In the genomic region with DNA sequence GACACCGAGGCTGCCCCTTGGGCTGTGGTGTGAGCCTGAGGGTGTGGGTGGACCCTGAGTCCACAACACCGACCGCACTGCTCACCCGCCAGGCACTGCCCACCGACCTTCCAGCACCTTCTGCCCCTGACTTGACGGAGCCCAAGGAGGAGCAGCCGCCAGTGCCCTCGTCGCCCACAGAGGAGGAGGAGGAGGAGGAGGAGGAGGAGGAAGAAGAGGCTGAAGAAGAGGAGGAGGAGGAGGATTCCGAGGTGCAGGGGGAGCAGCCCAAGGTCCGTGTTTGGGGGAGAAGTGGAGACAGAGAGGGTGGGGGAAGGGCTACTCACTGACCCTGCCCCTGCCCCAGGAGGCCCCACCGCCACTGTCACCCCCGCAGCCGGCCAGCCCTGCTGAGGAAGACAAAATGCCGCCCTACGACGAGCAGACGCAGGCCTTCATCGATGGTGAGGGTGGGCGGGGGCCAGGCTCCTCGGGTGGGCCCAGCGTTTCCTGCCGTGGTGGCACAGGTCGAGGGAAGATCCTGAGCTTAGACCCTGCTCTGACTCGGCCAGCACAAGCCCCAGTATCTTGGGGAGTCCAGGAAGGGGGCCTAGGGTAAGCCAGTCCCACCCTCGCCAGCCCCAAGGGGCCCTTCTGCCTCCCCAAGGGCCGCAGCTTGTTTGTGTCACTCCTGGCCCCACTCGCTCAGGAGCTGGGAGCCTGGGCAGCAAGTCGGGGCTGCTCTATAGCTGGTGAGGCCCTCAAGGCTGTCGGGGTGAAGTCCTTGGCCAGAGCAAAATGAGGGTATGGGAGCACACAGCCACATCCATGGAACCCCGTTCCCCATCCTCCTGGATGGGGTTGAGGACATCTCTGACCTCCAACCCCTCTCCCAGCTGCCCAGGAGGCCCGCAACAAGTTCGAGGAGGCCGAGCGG, we compare ENCODE assay signal across 16 cellular contexts. TPM values are rescaled to one million over a fixed set of nuclear protein-coding genes. Genes with fewer than 3 reads are reported as not detected.
DNase-seq lines count a peak whose midpoint lies in the region; ATAC-seq and TF ChIP-seq lines count a peak whose summit lies in the region.
"Had no signal": no experiment of that assay in that cellular context is flagged by ENCODE, and none has a peak within 500 bp of the region (broad histone marks: within the 10 kb centered on the region; RNA-seq: fewer than 3 reads in every experiment).

No MANE protein-coding gene starts in this region.

- no peak for ATAC-seq in stimulated activated naive B cell treated with anti-CD40 and anti-IgM and Interleukin-4, amounts not matched to agents 10 μg/mL and 1 μg/mL and 100 μg/mL, for 72 hours (replicated peaks)
- ATAC-seq in GM21717 (IDR thresholded peaks at IDR 0.05; ENCODE audit: unreplicated experiment), result no peak

- H3K27me3 ChIP-seq in dorsolateral prefrontal cortex, result no peaks in the 10 kb centered on the region
- H3K27me3 ChIP-seq: MG63 had no signal

- TF ChIP-seq CTCF in HEK293 (tag by site-specific recombination; IDR thresholded peaks at IDR 0.05) (no peak), dorsolateral prefrontal cortex (IDR thresholded peaks at IDR 0.05 in 54 of 56, conservative IDR thresholded peaks at IDR 0.05 in 2 of 56; ENCODE audit: low read depth in 1 of 56, partially characterized antibody in 56 of 56) (no peak), GM10248 (IDR thresholded peaks at IDR 0.05; ENCODE audit: control extremely low read depth, extremely low read depth, low read depth, missing control alignments) (no peak)

- no peaks in the 10 kb centered on the region for H3K27me3 Mint-ChIP-seq in stimulated activated naive B cell treated with anti-CD40 and anti-IgM and Interleukin-4, amounts not matched to agents 10 μg/mL and 1 μg/mL and 100 μg/mL, for 72 hours
- H3K27me3 Mint-ChIP-seq: B cell had no signal

- no peaks in the 10 kb centered on the region for H3K9me3 ChIP-seq in HEK293 (ENCODE audit: control insufficient read depth, insufficient read depth, low read depth, low read length)
- H3K9me3 ChIP-seq: A549, MG63 had no signal

- no peaks in the 10 kb centered on the region for H3K9me3 Mint-ChIP-seq in stimulated activated naive B cell treated with anti-CD40 and anti-IgM and Interleukin-4, amounts not matched to agents 10 μg/mL and 1 μg/mL and 100 μg/mL, for 72 hours
- H3K9me3 Mint-ChIP-seq: IgD-negative memory B cell had no signal

- H3K4me1 ChIP-seq in HEK293 (ENCODE audit: control insufficient read depth, insufficient read depth, low read length), result no peaks in the 10 kb centered on the region
- H3K4me1 ChIP-seq: A549 had no signal

- intact Hi-C loops in dorsolateral prefrontal cortex (cut with DNase I), result loop anchor here (2.0 to 10.0 kb wide), 5 partner anchors 33 to 313 kb away; partner anchors contain the start of genes ELAVL3 (in 2 of the 2) and EPOR (in 1 of the 2)

- CTCF ChIA-PET in HEK293 (lab: Yijun Ruan, JAX), result interaction anchor here (0.6 to 2.1 kb wide), 8 partner anchors 8 to 310 kb away, joined by 3 to 16 read pairs (median 5); no protein-coding TSS in a partner anchor
- CTCF ChIA-PET in GM10248 (lab: Yijun Ruan, JAX), result interaction anchor here (0.6 to 2.3 kb wide), 9 partner anchors 12 to 1321 kb away, joined by 3 to 16 read pairs (median 4); partner anchors contain the start of genes ODAD3, PRKCSH and SWSAP1

- peak overlapping the region; percentile 14 for H3K27ac Mint-ChIP-seq in stimulated activated naive B cell treated with anti-CD40 and anti-IgM and Interleukin-4, amounts not matched to agents 10 μg/mL and 1 μg/mL and 100 μg/mL, for 72 hours
- H3K27ac Mint-ChIP-seq: B cell, IgD-negative memory B cell had no signal

- peaks cover 28 to 54% of the 10 kb centered on the region in 2 donors for H3K36me3 Mint-ChIP-seq in stimulated activated naive B cell treated with anti-CD40 and anti-IgM and Interleukin-4, amounts not matched to agents 10 μg/mL and 1 μg/mL and 100 μg/mL, for 72 hours

- H3K4me3 Mint-ChIP-seq in stimulated activated naive B cell treated with anti-CD40 and anti-IgM and Interleukin-4, amounts not matched to agents 10 μg/mL and 1 μg/mL and 100 μg/mL, for 72 hours, result no peak overlapping the region
- H3K4me3 Mint-ChIP-seq: B cell, CD14-positive monocyte, IgD-negative memory B cell had no signal

- DNase-seq in D341Med (ENCODE audit: low spot score), result peak; percentile 38
- no peak for DNase-seq in dorsolateral prefrontal cortex
- no peak for DNase-seq in stimulated activated naive B cell treated with anti-CD40 and anti-IgM and Interleukin-4, amounts not matched to agents 10 μg/mL and 1 μg/mL and 100 μg/mL, for 72 hours
- no peak for DNase-seq in GM10248 (ENCODE audit: extremely low spot score)
- no peak for DNase-seq in kidney tubule cell (ENCODE audit: low spot score)
- DNase-seq: GDM1, NCI-H1694 treated with DMSO at 0.1 percent for 48 hours, NCI-H2081 treated with DMSO at 0.1 percent for 48 hours had no signal

- POLR2A ChIA-PET in HEK293 (lab: Yijun Ruan, JAX), result interaction anchor here (0.7 to 2.0 kb wide), 3 partner anchors 66 to 302 kb away, joined by 4 to 8 read pairs (median 6); no protein-coding TSS in a partner anchor
- POLR2A ChIA-PET in GM10248 (lab: Yijun Ruan, JAX), result no interaction called here

- H3K27ac ChIP-seq in HEK293 (ENCODE audit: extremely low read depth, low read depth, low read length) (no peak overlapping the region), dorsolateral prefrontal cortex (peak overlapping the region; percentile 7 to 100 (median 95))
- H3K27ac ChIP-seq: A549, GM23248 had no signal

- peaks cover 5 to 11% of the 10 kb centered on the region in 2 donors for H3K4me1 Mint-ChIP-seq in stimulated activated naive B cell treated with anti-CD40 and anti-IgM and Interleukin-4, amounts not matched to agents 10 μg/mL and 1 μg/mL and 100 μg/mL, for 72 hours
- H3K4me1 Mint-ChIP-seq: CD14-positive monocyte had no signal

- H3K4me3 ChIP-seq in HEK293 (ENCODE audit: low read depth, low read length) (no peak overlapping the region), dorsolateral prefrontal cortex (peak overlapping the region in 57 of 59 donors; percentile 15 to 72 (median 50))
- H3K4me3 ChIP-seq: A549, GM23248, MG63 had no signal

- peaks cover 21 to 72% of the 10 kb centered on the region in 2 experiments; a peak in 2 of 3 replicates for H3K36me3 ChIP-seq in HEK293 (ENCODE audit: control insufficient read depth in 2 of 2, insufficient read depth in 1 of 2, low read length in 2 of 2)

TF ChIP-seq in HEK293, 187 proteins besides CTCF, POLR2A, EP300 and RAD21:
- TF ChIP-seq ZNF404 (tag by site-specific recombination; IDR thresholded peaks at IDR 0.05), result no peak
- no peak for TF ChIP-seq KLF9 (tag by site-specific recombination; IDR thresholded peaks at IDR 0.05; ENCODE audit: low read depth)
- no peak for TF ChIP-seq YY2 (tag by site-specific recombination; IDR thresholded peaks at IDR 0.05)
- TF ChIP-seq ZNF610 (tag by site-specific recombination; IDR thresholded peaks at IDR 0.05; ENCODE audit: borderline replicate concordance), result no peak
- TF ChIP-seq, protein P1, sequence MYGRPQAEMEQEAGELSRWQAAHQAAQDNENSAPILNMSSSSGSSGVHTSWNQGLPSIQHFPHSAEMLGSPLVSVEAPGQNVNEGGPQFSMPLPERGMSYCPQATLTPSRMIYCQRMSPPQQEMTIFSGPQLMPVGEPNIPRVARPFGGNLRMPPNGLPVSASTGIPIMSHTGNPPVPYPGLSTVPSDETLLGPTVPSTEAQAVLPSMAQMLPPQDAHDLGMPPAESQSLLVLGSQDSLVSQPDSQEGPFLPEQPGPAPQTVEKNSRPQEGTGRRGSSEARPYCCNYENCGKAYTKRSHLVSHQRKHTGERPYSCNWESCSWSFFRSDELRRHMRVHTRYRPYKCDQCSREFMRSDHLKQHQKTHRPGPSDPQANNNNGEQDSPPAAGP (tag by site-specific recombination; IDR thresholded peaks at IDR 0.05), result no peak
- no peak for TF ChIP-seq ZNF514 (tag by site-specific recombination; IDR thresholded peaks at IDR 0.05)
- TF ChIP-seq EGR2 (tag by site-specific recombination; IDR thresholded peaks at IDR 0.05; ENCODE audit: low read depth), result peak; percentile 51; the same call in 1 of the 2 replicates
- TF ChIP-seq ZNF521 (tag by site-specific recombination; IDR thresholded peaks at IDR 0.05), result no peak
- TF ChIP-seq ZFHX2 (tag by site-specific recombination; conservative IDR thresholded peaks at IDR 0.05), result peak; percentile 24; the same call in 1 of the 2 replicates
- TF ChIP-seq ZFP3 (tag by site-specific recombination; IDR thresholded peaks at IDR 0.05; ENCODE audit: low read depth), result no peak
- TF ChIP-seq, protein P2, sequence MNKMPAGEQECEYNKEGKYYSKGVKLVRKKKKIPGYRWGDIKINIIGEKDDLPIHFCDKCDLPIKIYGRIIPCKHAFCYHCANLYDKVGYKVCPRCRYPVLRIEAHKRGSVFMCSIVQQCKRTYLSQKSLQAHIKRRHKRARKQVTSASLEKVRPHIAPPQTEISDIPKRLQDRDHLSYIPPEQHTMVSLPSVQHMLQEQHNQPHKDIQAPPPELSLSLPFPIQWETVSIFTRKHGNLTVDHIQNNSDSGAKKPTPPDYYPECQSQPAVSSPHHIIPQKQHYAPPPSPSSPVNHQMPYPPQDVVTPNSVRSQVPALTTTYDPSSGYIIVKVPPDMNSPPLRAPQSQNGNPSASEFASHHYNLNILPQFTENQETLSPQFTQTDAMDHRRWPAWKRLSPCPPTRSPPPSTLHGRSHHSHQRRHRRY (tag by site-specific recombination; IDR thresholded peaks at IDR 0.05), result no peak
- TF ChIP-seq ZNF513 (tag by site-specific recombination; IDR thresholded peaks at IDR 0.05), result peak; percentile 92
TF ChIP-seq in HEK293: peak in this region for 3.

RNA-seq across cellular contexts. Expression of gene PRKCSH, which starts 12.2 kb away (rescaled TPM):
- 100 to 1,000 TPM; 166 to 389 (median 218) TPM for total RNA-seq in dorsolateral prefrontal cortex

RNA-seq across cellular contexts. Expression of gene ODAD3, which starts 12.7 kb away (rescaled TPM):
- total RNA-seq in dorsolateral prefrontal cortex, result 10 to 100 TPM in 3 of 120 experiments, 1 to 10 TPM in 117; 1.5 to 15.0 (median 4.5) TPM

RNA-seq across cellular contexts. Expression of gene RGL3, which starts 28.5 kb away (rescaled TPM):
- total RNA-seq in dorsolateral prefrontal cortex, result 10 to 100 TPM in 111 of 120 experiments, 1 to 10 TPM in 9; 7.4 to 50.1 (median 15.3) TPM

RNA-seq across cellular contexts. Expression of gene ELAVL3, which starts 33.2 kb away (rescaled TPM):
- 100 to 1,000 TPM; 121 to 226 (median 173) TPM for total RNA-seq in dorsolateral prefrontal cortex
- total RNA-seq: B cell, GM23248 had no signal

RNA-seq across cellular contexts. Expression of gene ZNF653, which starts 58.0 kb away (rescaled TPM):
- 10 to 100 TPM; 10.4 to 33.2 (median 19.5) TPM for total RNA-seq in dorsolateral prefrontal cortex
